In genomic region chr7:129412501-129412900, GRCh38 we compare ENCODE assay signal across 24 cellular contexts. TPM values are rescaled to one million over a fixed set of nuclear protein-coding genes. Genes with fewer than 3 reads are reported as not detected.
DNase-seq lines count a peak whose midpoint lies in the region; ATAC-seq, FAIRE-seq and TF ChIP-seq lines count a peak whose summit lies in the region.
"Had no signal": no experiment of that assay in that cellular context is flagged by ENCODE, and none has a peak within 500 bp of the region (broad histone marks: within the 10 kb centered on the region; RNA-seq: fewer than 3 reads in every experiment).

No MANE protein-coding gene starts in this region.

- intact Hi-C loops in K562 (cut with micrococcal nuclease): no loop called here

- CTCF ChIA-PET in HEK293 (lab: Yijun Ruan, JAX) (interaction anchor here (0.9 to 1.5 kb wide), 4 partner anchors 37 to 59 kb away, joined by 4 to 5 read pairs (median 4); no protein-coding TSS in a partner anchor), K562 (lab: Yijun Ruan, JAX; ENCODE audit: low intra/inter-chr PET ratio) (no interaction called here), GM10248 (lab: Yijun Ruan, JAX) (interaction anchor here (0.9 to 2.9 kb wide), 2 partner anchors 36 to 45 kb away, joined by 4 to 10 read pairs; no protein-coding TSS in a partner anchor)

- FAIRE-seq in K562 (lab: Jason Lieb, UNC): no peak
- FAIRE-seq: D721Med, G401.6, GM12878, GM18507 had no signal

- 71% methylated on average over 4 of the region's 4 CpGs for WGBS in K562 (ENCODE audit: insufficient coverage, low coverage, missing lambda C conversion rate)

- H3K27me3 ChIP-seq in K562 (ENCODE audit: control insufficient read depth in 2 of 2, insufficient read depth in 2 of 2, low read length in 2 of 2): no peaks in the 10 kb centered on the region
- H3K27me3 ChIP-seq: BLaER1 had no signal

- no peaks in the 10 kb centered on the region for H3K9me3 ChIP-seq in HEK293 (ENCODE audit: control insufficient read depth, insufficient read depth, low read depth, low read length)
- peaks cover 3% of the 10 kb centered on the region for H3K9me3 ChIP-seq in K562 (replicated peaks; ENCODE audit: control insufficient read depth, insufficient read depth, low read depth, low read length)
- H3K9me3 ChIP-seq: Caco-2 had no signal

- no peak overlapping the region for H3K4me2 ChIP-seq in K562 (ENCODE audit: insufficient read depth, low read length)
- H3K4me2 ChIP-seq: BLaER1, GM23338 had no signal

- no peaks in the 10 kb centered on the region for H3K79me2 ChIP-seq in K562 (ENCODE audit: control insufficient read depth, insufficient read depth, low read length)

- no peak for TF ChIP-seq POLR2A in K562 (conservative IDR thresholded peaks at IDR 0.05)

- peak overlapping the region; percentile 37 for H3K27ac Mint-ChIP-seq in neural crest cell (ENCODE audit: unreplicated experiment)
- H3K27ac Mint-ChIP-seq: B cell; CD8-positive, alpha-beta T cell; GM23338; HFFc6 had no signal

- H3K4me3 ChIP-seq in HEK293 (ENCODE audit: low read depth, low read length) (no peak overlapping the region), K562 (no peak overlapping the region)
- H3K4me3 ChIP-seq: BLaER1, GM12878, GM23338 had no signal

- H3K4me1 Mint-ChIP-seq in neural crest cell: peaks cover 6% of the 10 kb centered on the region
- H3K4me1 Mint-ChIP-seq: B cell; CD4-positive, CD25-positive, alpha-beta regulatory T cell; GM23338; H9 had no signal

- TF ChIP-seq RAD21 in K562 (CRISPR knock-in tag; conservative IDR thresholded peaks at IDR 0.05 in 1 of 2, IDR thresholded peaks at IDR 0.05 in 1 of 2): no peak

- ATAC-seq in K562: no peak
- ATAC-seq: CD8-positive, alpha-beta T cell; GM12878; GM23338; HCT116 had no signal

- DNase-seq in LHCN-M2 (ENCODE audit: low read depth) (peak; percentile 53), K562 (ENCODE audit: extremely low read depth in 1 of 4, low spot score in 3 of 4) (no peak), neural crest cell (ENCODE audit: low read depth, low spot score) (no peak), DMS 273 treated with DMSO at 0.1 percent for 48 hours (lab: John Stamatoyannopoulos, UW) (no peak), NCI-H2227 (lab: John Stamatoyannopoulos, UW; ENCODE audit: unreplicated experiment) (no peak), GM10248 (ENCODE audit: extremely low spot score) (no peak)
- DNase-seq in activated CD4-positive, alpha-beta T cell treated with anti-CD3 and anti-CD28 coated beads for 4 hours: no peak
- DNase-seq: Caco-2; CD4-positive, CD25-positive, alpha-beta regulatory T cell; CD8-positive, alpha-beta T cell; DMS53; DMS79 treated with DMSO at 0.1 percent for 48 hours; H9; HFFc6 had no signal

- no peak for TF ChIP-seq CTCF in HEK293 (tag by site-specific recombination; IDR thresholded peaks at IDR 0.05)
- TF ChIP-seq CTCF in K562 (IDR thresholded peaks at IDR 0.05 in 2 of 3, conservative IDR thresholded peaks at IDR 0.05 in 1 of 3; ENCODE audit: insufficient read depth in 2 of 3, low read depth in 1 of 3, low read length in 3 of 3): no peak
- TF ChIP-seq CTCF in neural crest cell (conservative IDR thresholded peaks at IDR 0.05): no peak
- TF ChIP-seq CTCF in GM10248 (IDR thresholded peaks at IDR 0.05; ENCODE audit: control extremely low read depth, extremely low read depth, low read depth, missing control alignments): no peak

- no TSS peak for BruUV-seq in K562 (replicated peaks; lab: Mats Ljungman, UMichigan)

- no peaks in the 10 kb centered on the region for H3K27me3 Mint-ChIP-seq in neural crest cell (ENCODE audit: low read depth)
- H3K27me3 Mint-ChIP-seq: B cell; CD4-positive, CD25-positive, alpha-beta regulatory T cell had no signal

- H2AFZ ChIP-seq in K562 (ENCODE audit: low read depth, low read length): no peak overlapping the region
- H2AFZ ChIP-seq: GM23338 had no signal

- no peak overlapping the region for H3K9ac ChIP-seq in K562 (ENCODE audit: insufficient read depth in 1 of 2, low read depth in 2 of 2, low read length in 2 of 2)
- H3K9ac ChIP-seq: BLaER1 had no signal

- H3K4me3 Mint-ChIP-seq in neural crest cell: no peak overlapping the region
- H3K4me3 Mint-ChIP-seq: B cell; CD4-positive, CD25-positive, alpha-beta regulatory T cell; CD8-positive, alpha-beta T cell; GM23338; H9; HFFc6 had no signal

- no peaks in the 10 kb centered on the region for H4K20me1 ChIP-seq in K562 (replicated peaks; ENCODE audit: control insufficient read depth, insufficient read depth, low read length)
- H4K20me1 ChIP-seq: BLaER1 had no signal

- H3K4me1 ChIP-seq in HEK293 (ENCODE audit: control insufficient read depth, insufficient read depth, low read length) (no peaks in the 10 kb centered on the region), K562 (replicated peaks in 1 of 2; ENCODE audit: control insufficient read depth in 2 of 2, insufficient read depth in 2 of 2, low read length in 2 of 2) (no peaks in the 10 kb centered on the region)
- H3K4me1 ChIP-seq: BLaER1, Caco-2 had no signal

- H3K9me3 Mint-ChIP-seq in neural crest cell: peaks cover 5% of the 10 kb centered on the region
- H3K9me3 Mint-ChIP-seq: GM23338, H9 had no signal

- H3K27ac ChIP-seq in HEK293 (ENCODE audit: extremely low read depth, low read depth, low read length) (no peak overlapping the region), K562 (ENCODE audit: extremely low read depth, low read depth, low read length) (no peak overlapping the region)
- H3K27ac ChIP-seq: BLaER1, C4-2B had no signal

- no peaks in the 10 kb centered on the region for H3K9me1 ChIP-seq in K562 (ENCODE audit: control insufficient read depth, insufficient read depth, low read length)

- H3K36me3 ChIP-seq in HEK293 (ENCODE audit: control insufficient read depth in 2 of 2, insufficient read depth in 1 of 2, low read length in 2 of 2) (no peaks in the 10 kb centered on the region; a peak in 1 of 3 replicates), K562 (ENCODE audit: control insufficient read depth, insufficient read depth, low read length) (no peaks in the 10 kb centered on the region)

- in situ Hi-C loops in K562 (cut with MboI): no loop called here

- POLR2A ChIA-PET in HEK293 (lab: Yijun Ruan, JAX) (no interaction called here), K562 (lab: Yijun Ruan, JAX) (interaction anchor here (0.7 kb wide), 1 partner anchor 84 kb away, joined by 3 read pairs; no protein-coding TSS in a partner anchor), GM10248 (lab: Yijun Ruan, JAX) (no interaction called here)

- peaks cover 24% of the 10 kb centered on the region for H3K36me3 Mint-ChIP-seq in neural crest cell (ENCODE audit: low read depth)

- TF ChIP-seq EP300 in K562 (IDR thresholded peaks at IDR 0.05; ENCODE audit: low read length): no peak

TF ChIP-seq in HEK293, 187 proteins besides CTCF, POLR2A, EP300 and RAD21:
- TF ChIP-seq ZNF239 (tag by site-specific recombination; IDR thresholded peaks at IDR 0.05) (no peak), ZNF184 (tag by site-specific recombination; IDR thresholded peaks at IDR 0.05) (peak; percentile 100)
TF ChIP-seq in HEK293: peak in this region for 1.

TF ChIP-seq in K562, 482 proteins besides CTCF, POLR2A, EP300 and RAD21:
- TF ChIP-seq ZNF707 (CRISPR knock-in tag; conservative IDR thresholded peaks at IDR 0.05) (no peak), ZBTB5 (IDR thresholded peaks at IDR 0.05) (no peak), CBX3 (IDR thresholded peaks at IDR 0.05; ENCODE audit: borderline replicate concordance in 1 of 2, low read length in 2 of 2) (0 out of 3 replicates have a peak, but pooled peaks of 1 of the 2 experiments have one; percentile 25), TGIF2 (CRISPR knock-in tag; IDR thresholded peaks at IDR 0.05) (no peak), ZNF184 (CRISPR knock-in tag; IDR thresholded peaks at IDR 0.05) (peak; percentile 82), ZNF124 (CRISPR knock-in tag; IDR thresholded peaks at IDR 0.05) (0 out of 2 replicates have a peak, but pooled peaks have one; percentile 28)

RNA-seq across cellular contexts. Expression of gene STRIP2, which starts 21.7 kb away (rescaled TPM):
- total RNA-seq in LHCN-M2 (2014; rRNA removed): 100 and 104 TPM in 2 replicates
- 11.5 TPM for polyA plus RNA-seq in LHCN-M2 (2012)
- 202 and 262 TPM in 2 replicates for total RNA-seq in K562 (2011; cell fraction: chromatin; rRNA removed; ENCODE audit: low replicate concordance)
- total RNA-seq in K562 (2011; cell fraction: nucleolus; rRNA removed): 90.7 and 112 TPM in 2 replicates
- 109 and 122 TPM in 2 replicates for total RNA-seq in K562 (2011; cell fraction: nucleoplasm; rRNA removed)
- total RNA-seq in K562 (2014; rRNA removed): 38.5 and 39.8 TPM in 2 replicates
- 40.8 and 41.7 TPM in 2 replicates for total RNA-seq in K562 (2014; rRNA removed; fragmentation: Illumina TruSeq; extraction: Trizol)
- 52.4 and 54.7 TPM in 2 replicates for total RNA-seq in K562 (2015; rRNA removed; fragmentation: Illumina TruSeq; extraction: Trizol)
- total RNA-seq in K562 (2021): 50.3 and 56.3 TPM in 2 replicates
- polyA plus RNA-seq in K562 (2011; rRNA removed): 81.8 and 104 TPM in 2 replicates
- polyA plus RNA-seq in K562 (2011; cell fraction: cytosol; rRNA removed): 27.2 and 41.8 TPM in 2 replicates
- 388 and 426 TPM in 2 replicates for polyA plus RNA-seq in K562 (2011; cell fraction: nucleus; rRNA removed)
- 46.1 and 56.3 TPM in 2 replicates for polyA plus RNA-seq in K562 (2012)
- 42.3 TPM in 2 replicates for polyA plus RNA-seq in K562 (2014; fragmentation: Illumina TruSeq; extraction: Trizol)
- 10 to 100 TPM; 10.1 to 13.8 TPM for polyA plus RNA-seq in K562 (2014; fragmentation: Nextera tagmentation; extraction: Ambion mirVana)
- polyA plus RNA-seq in K562 (2014; rRNA removed): 52.9 and 55.1 TPM in 2 replicates
- polyA minus RNA-seq in K562 (2011; rRNA and poly(A)+ RNA removed): 62.4 and 66.1 TPM in 2 replicates
- 32.6 and 37.9 TPM in 2 replicates for polyA minus RNA-seq in K562 (2011; cell fraction: cytosol; rRNA and poly(A)+ RNA removed)
- 79.6 and 139 TPM in 2 replicates for polyA minus RNA-seq in K562 (2011; cell fraction: nucleus; rRNA and poly(A)+ RNA removed)
- total RNA-seq in neural crest cell: 11.6 and 13.0 TPM in 2 replicates

Comparison
In these comparisons a context has a peak if more than half of its experiments do, and no peak if none do; other contexts are left out.
1. Of the 44 proteins assayed by ChIP-seq in both K562 and HEK293: peak only in K562: none; only in HEK293: none; in both: ZNF184; in neither: 43.